ENCODE assay signal across 14 cellular contexts in genomic region chr10:118407026-118407425, GRCh38.
DNase-seq lines count a peak whose midpoint lies in the region; TF ChIP-seq lines count a peak whose summit lies in the region.
"Had no signal": no experiment of that assay in that cellular context is flagged by ENCODE, and none has a peak within 500 bp of the region (broad histone marks: within the 10 kb centered on the region; RNA-seq: fewer than 3 reads in every experiment).

No MANE protein-coding gene starts in this region.

- H3K36me3 Mint-ChIP-seq in MCF 10A (ENCODE audit: insufficient read depth, unreplicated experiment) = no peaks in the 10 kb centered on the region
- H3K36me3 Mint-ChIP-seq: IgD-negative memory B cell had no signal

- no peaks in the 10 kb centered on the region for H3K79me2 ChIP-seq in osteoblast (ENCODE audit: insufficient read depth, low read length)

- no peak overlapping the region for H3K4me2 ChIP-seq in osteoblast (ENCODE audit: insufficient read depth, low read length)

- DNase-seq in MCF 10A (ENCODE audit: unreplicated experiment) (peak; percentile 9), breast epithelium (ENCODE audit: low spot score in 2 of 2) (no peak), astrocyte of the hippocampus (ENCODE audit: low read depth, low spot score) (peak; percentile 63), osteoblast (ENCODE audit: insufficient read length, low spot score, missing footprints) (peak; percentile 49), lower leg skin (ENCODE audit: low spot score in 2 of 2) (no peak), CD1c-positive myeloid dendritic cell (ENCODE audit: extremely low spot score) (no peak)
- DNase-seq: BE2C; C1 segment of cervical spinal cord; CD4-positive, alpha-beta T cell; DND-41; EL; GM23248 had no signal

- H3K4me1 Mint-ChIP-seq in MCF 10A (ENCODE audit: insufficient read depth, unreplicated experiment) = peaks cover 11% of the 10 kb centered on the region
- H3K4me1 Mint-ChIP-seq: IgD-negative memory B cell had no signal

- no peak overlapping the region for H3K27ac ChIP-seq in breast epithelium
- H3K27ac ChIP-seq in osteoblast (ENCODE audit: low read depth, low read length) = no peak overlapping the region
- H3K27ac ChIP-seq: GM23248 had no signal

- intact Hi-C loops in MCF 10A (cut with micrococcal nuclease) = no loop called here
- intact Hi-C loops in breast epithelium (cut with DNase I; ENCODE audit: low total_unique reads) = no loop called here
- intact Hi-C loops in lower leg skin (cut with DNase I; ENCODE audit: low total_unique reads) = no loop called here

- POLR2A ChIA-PET in MCF 10A (lab: Yijun Ruan, JAX) = no interaction called here

- H3K4me3 ChIP-seq in breast epithelium (no peak overlapping the region), osteoblast (ENCODE audit: insufficient read depth, low read length) (no peak overlapping the region), lower leg skin (ENCODE audit: low read depth, poor library complexity, severe bottlenecking) (no peak overlapping the region)
- H3K4me3 ChIP-seq: GM23248, HAP-1 had no signal

- peaks cover 22% of the 10 kb centered on the region for H3K27me3 Mint-ChIP-seq in MCF 10A (ENCODE audit: insufficient read depth, unreplicated experiment)

- BruUV-seq in MCF 10A (replicated peaks; lab: Mats Ljungman, UMichigan) = no TSS peak

- TF ChIP-seq POLR2A in breast epithelium (IDR thresholded peaks at IDR 0.05) (no peak), lower leg skin (IDR thresholded peaks at IDR 0.05) (no peak)

- H3K4me1 ChIP-seq in breast epithelium = no peaks in the 10 kb centered on the region
- no peaks in the 10 kb centered on the region for H3K4me1 ChIP-seq in osteoblast (ENCODE audit: insufficient read depth, low read length)
- H3K4me1 ChIP-seq: BE2C, HAP-1 had no signal

- no peaks in the 10 kb centered on the region for H4K20me1 ChIP-seq in osteoblast (ENCODE audit: insufficient read depth, low read length)

- CTCF ChIA-PET in MCF 10A (lab: Yijun Ruan, JAX) = no interaction called here

- H3K9me3 Mint-ChIP-seq in MCF 10A (ENCODE audit: unreplicated experiment) = no peaks in the 10 kb centered on the region
- H3K9me3 Mint-ChIP-seq: CD4-positive, alpha-beta T cell; IgD-negative memory B cell had no signal

- no peak overlapping the region for H3K27ac Mint-ChIP-seq in MCF 10A (ENCODE audit: low read depth, unreplicated experiment)
- H3K27ac Mint-ChIP-seq: CD4-positive, alpha-beta T cell; IgD-negative memory B cell had no signal

- H2AFZ ChIP-seq in osteoblast (ENCODE audit: low read length) = no peak overlapping the region
- H2AFZ ChIP-seq: GM23248 had no signal

- TF ChIP-seq CTCF in MCF 10A (IDR thresholded peaks at IDR 0.05; ENCODE audit: unreplicated experiment) (no peak), breast epithelium (IDR thresholded peaks at IDR 0.05) (no peak), osteoblast (IDR thresholded peaks at IDR 0.05; ENCODE audit: extremely low read depth, low read depth, low read length) (no peak), lower leg skin (IDR thresholded peaks at IDR 0.05) (no peak)

- H3K9me3 ChIP-seq in breast epithelium = no peaks in the 10 kb centered on the region
- no peaks in the 10 kb centered on the region for H3K9me3 ChIP-seq in osteoblast (ENCODE audit: low read depth, low read length)
- H3K9me3 ChIP-seq: BE2C, HAP-1 had no signal

- H3K27me3 ChIP-seq in breast epithelium (peaks cover 0 to 12% of the 10 kb centered on the region in 2 donors), osteoblast (ENCODE audit: insufficient read depth, low read length) (no peaks in the 10 kb centered on the region)

- H3K36me3 ChIP-seq in breast epithelium = no peaks in the 10 kb centered on the region
- no peaks in the 10 kb centered on the region for H3K36me3 ChIP-seq in osteoblast (ENCODE audit: insufficient read depth, low read length)
- H3K36me3 ChIP-seq: BE2C, HAP-1 had no signal

- H3K4me3 Mint-ChIP-seq in MCF 10A (ENCODE audit: unreplicated experiment) = no peak overlapping the region
- H3K4me3 Mint-ChIP-seq: CD4-positive, alpha-beta T cell; IgD-negative memory B cell had no signal

Comparison
In these comparisons a context has a peak if more than half of its experiments do, and no peak if none do; other contexts are left out.
1. DNase-seq: peak in MCF 10A (single experiment), astrocyte of the hippocampus (single experiment) and osteoblast (single experiment); none in breast epithelium (0 of 2), lower leg skin (0 of 2) and CD1c-positive myeloid dendritic cell (single experiment).